1 cellular context compared by ENCODE assay signal in the genomic region with DNA sequence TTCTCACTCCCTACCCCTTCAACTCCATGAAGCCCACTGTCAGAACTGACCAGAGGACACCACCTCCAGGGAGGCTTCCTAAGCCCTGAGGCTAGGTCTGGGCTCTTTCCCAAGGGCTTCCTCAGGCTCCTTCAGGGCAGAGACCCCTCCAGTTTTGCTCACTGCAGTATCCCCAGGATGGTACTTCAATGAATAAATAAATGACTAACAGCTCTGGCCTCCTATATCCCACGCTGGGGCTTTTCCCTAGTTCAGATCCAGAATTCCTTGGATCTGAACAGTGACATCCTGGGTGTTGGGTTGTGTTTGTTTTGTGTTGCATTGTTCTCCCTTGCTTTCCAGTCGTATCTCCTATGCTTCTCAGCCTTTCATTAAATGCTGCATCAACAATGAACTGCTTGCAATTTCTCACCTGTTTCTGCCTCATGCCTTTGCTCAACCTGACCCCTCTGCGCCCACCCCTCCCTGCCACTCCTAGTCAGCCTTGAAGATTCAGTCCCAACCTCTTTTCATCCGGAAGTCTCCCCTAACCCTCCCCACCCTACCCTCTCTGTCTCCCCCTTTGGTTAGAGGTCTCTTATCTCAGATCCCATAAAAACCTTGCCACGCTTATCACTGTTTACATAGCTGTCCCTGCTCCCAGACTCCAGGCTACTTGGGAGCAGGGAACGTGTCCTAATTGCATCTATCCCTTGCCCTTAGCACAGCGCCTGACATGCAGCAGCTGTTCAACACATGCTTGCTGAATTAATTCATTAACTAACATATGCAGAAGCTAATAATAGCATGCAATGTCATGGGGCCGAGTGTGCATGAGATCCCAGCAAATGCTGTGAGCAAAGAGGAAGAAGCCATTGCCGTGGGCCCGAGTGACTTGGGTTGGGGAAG.
TF ChIP-seq lines count a peak whose summit lies in the region.

No MANE protein-coding gene starts in this region.

TF ChIP-seq in HEK293, 187 proteins besides CTCF, POLR2A, EP300 and RAD21 (continued from another document and continues in another):
- TF ChIP-seq AEBP2 (tag by site-specific recombination; IDR thresholded peaks at IDR 0.05; ENCODE audit: borderline replicate concordance): no peak
- TF ChIP-seq, protein P1, sequence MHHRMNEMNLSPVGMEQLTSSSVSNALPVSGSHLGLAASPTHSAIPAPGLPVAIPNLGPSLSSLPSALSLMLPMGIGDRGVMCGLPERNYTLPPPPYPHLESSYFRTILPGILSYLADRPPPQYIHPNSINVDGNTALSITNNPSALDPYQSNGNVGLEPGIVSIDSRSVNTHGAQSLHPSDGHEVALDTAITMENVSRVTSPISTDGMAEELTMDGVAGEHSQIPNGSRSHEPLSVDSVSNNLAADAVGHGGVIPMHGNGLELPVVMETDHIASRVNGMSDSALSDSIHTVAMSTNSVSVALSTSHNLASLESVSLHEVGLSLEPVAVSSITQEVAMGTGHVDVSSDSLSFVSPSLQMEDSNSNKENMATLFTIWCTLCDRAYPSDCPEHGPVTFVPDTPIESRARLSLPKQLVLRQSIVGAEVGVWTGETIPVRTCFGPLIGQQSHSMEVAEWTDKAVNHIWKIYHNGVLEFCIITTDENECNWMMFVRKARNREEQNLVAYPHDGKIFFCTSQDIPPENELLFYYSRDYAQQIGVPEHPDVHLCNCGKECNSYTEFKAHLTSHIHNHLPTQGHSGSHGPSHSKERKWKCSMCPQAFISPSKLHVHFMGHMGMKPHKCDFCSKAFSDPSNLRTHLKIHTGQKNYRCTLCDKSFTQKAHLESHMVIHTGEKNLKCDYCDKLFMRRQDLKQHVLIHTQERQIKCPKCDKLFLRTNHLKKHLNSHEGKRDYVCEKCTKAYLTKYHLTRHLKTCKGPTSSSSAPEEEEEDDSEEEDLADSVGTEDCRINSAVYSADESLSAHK (tag by site-specific recombination; IDR thresholded peaks at IDR 0.05): peak; percentile 49; the same call in 1 of the 2 replicates
- TF ChIP-seq ZNF654 (tag by site-specific recombination; IDR thresholded peaks at IDR 0.05; ENCODE audit: low read depth): no peak
- TF ChIP-seq BCL11A (tag by site-specific recombination; IDR thresholded peaks at IDR 0.05; ENCODE audit: low read depth): no peak
- TF ChIP-seq ZNF629 (tag by site-specific recombination; IDR thresholded peaks at IDR 0.05): peak; percentile 24; the same call in 1 of the 2 replicates
- TF ChIP-seq SCRT2 (tag by site-specific recombination; IDR thresholded peaks at IDR 0.05): no peak
- TF ChIP-seq HOXA7 (CRISPR knock-in tag; IDR thresholded peaks at IDR 0.05; ENCODE audit: borderline replicate concordance): no peak
- TF ChIP-seq ZNF16 (tag by site-specific recombination; IDR thresholded peaks at IDR 0.05; ENCODE audit: low read depth): no peak
- no peak for TF ChIP-seq ZNF311 (tag by site-specific recombination; IDR thresholded peaks at IDR 0.05; ENCODE audit: borderline replicate concordance)
- no peak for TF ChIP-seq ZNF10 (tag by site-specific recombination; IDR thresholded peaks at IDR 0.05)
- no peak for TF ChIP-seq KLF10 (tag by site-specific recombination; IDR thresholded peaks at IDR 0.05)
- no peak for TF ChIP-seq KLF8 (tag by site-specific recombination; IDR thresholded peaks at IDR 0.05)
- TF ChIP-seq ZBTB21 (tag by site-specific recombination; IDR thresholded peaks at IDR 0.05): peak; percentile 67
- TF ChIP-seq ZNF514 (tag by site-specific recombination; IDR thresholded peaks at IDR 0.05): no peak
- TF ChIP-seq REPIN1 (tag by site-specific recombination; IDR thresholded peaks at IDR 0.05; ENCODE audit: low read depth): no peak
- TF ChIP-seq ZBTB20 (tag by site-specific recombination; IDR thresholded peaks at IDR 0.05): peak; percentile 29; the same call in 1 of the 2 replicates
- TF ChIP-seq, protein P2, sequence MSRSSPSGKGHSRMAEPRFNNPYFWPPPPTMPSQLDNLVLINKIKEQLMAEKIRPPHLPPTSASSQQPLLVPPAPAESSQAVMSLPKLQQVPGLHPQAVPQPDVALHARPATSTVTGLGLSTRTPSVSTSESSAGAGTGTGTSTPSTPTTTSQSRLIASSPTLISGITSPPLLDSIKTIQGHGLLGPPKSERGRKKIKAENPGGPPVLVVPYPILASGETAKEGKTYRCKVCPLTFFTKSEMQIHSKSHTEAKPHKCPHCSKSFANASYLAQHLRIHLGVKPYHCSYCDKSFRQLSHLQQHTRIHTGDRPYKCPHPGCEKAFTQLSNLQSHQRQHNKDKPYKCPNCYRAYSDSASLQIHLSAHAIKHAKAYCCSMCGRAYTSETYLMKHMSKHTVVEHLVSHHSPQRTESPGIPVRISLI (tag by site-specific recombination; IDR thresholded peaks at IDR 0.05): no peak
- no peak for TF ChIP-seq ZNF561 (tag by site-specific recombination; IDR thresholded peaks at IDR 0.05; ENCODE audit: borderline replicate concordance)
- no peak for TF ChIP-seq ZNF449 (tag by site-specific recombination; IDR thresholded peaks at IDR 0.05)
- TF ChIP-seq, protein P3, sequence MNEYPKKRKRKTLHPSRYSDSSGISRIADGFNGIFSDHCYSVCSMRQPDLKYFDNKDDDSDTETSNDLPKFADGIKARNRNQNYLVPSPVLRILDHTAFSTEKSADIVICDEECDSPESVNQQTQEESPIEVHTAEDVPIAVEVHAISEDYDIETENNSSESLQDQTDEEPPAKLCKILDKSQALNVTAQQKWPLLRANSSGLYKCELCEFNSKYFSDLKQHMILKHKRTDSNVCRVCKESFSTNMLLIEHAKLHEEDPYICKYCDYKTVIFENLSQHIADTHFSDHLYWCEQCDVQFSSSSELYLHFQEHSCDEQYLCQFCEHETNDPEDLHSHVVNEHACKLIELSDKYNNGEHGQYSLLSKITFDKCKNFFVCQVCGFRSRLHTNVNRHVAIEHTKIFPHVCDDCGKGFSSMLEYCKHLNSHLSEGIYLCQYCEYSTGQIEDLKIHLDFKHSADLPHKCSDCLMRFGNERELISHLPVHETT (tag by site-specific recombination; IDR thresholded peaks at IDR 0.05): no peak
- no peak for TF ChIP-seq ZNF211 (tag by site-specific recombination; IDR thresholded peaks at IDR 0.05; ENCODE audit: low read depth)
- TF ChIP-seq ZEB2 (tag by site-specific recombination; IDR thresholded peaks at IDR 0.05): no peak; the same call in 1 of the 2 replicates
- TF ChIP-seq BCL11B (tag by site-specific recombination; IDR thresholded peaks at IDR 0.05; ENCODE audit: low read depth): no peak
- no peak for TF ChIP-seq ZBTB26 (tag by site-specific recombination; optimal IDR thresholded peaks at IDR 0.05)
- TF ChIP-seq ZNF19 (tag by site-specific recombination; IDR thresholded peaks at IDR 0.05; ENCODE audit: low read depth): no peak
- no peak for TF ChIP-seq ZNF114 (tag by site-specific recombination; IDR thresholded peaks at IDR 0.05)
- TF ChIP-seq KLF1 (tag by site-specific recombination; IDR thresholded peaks at IDR 0.05): peak; percentile 26; the same call in 1 of the 2 replicates
- no peak for TF ChIP-seq ZNF521 (tag by site-specific recombination; IDR thresholded peaks at IDR 0.05)
- peak; percentile 95 for TF ChIP-seq OSR2 (tag by site-specific recombination; IDR thresholded peaks at IDR 0.05)
- no peak for TF ChIP-seq ZNF645 (tag by site-specific recombination; IDR thresholded peaks at IDR 0.05)
- no peak for TF ChIP-seq ZNF155 (tag by site-specific recombination; IDR thresholded peaks at IDR 0.05)
- TF ChIP-seq ZNF792 (tag by site-specific recombination; IDR thresholded peaks at IDR 0.05): no peak
- no peak for TF ChIP-seq ZNF48 (tag by site-specific recombination; IDR thresholded peaks at IDR 0.05)
- peak; percentile 70; the same call in 1 of the 2 replicates for TF ChIP-seq TRIM28 (IDR thresholded peaks at IDR 0.05; ENCODE audit: borderline replicate concordance, low read length)
- TF ChIP-seq ZNF76 (tag by site-specific recombination; IDR thresholded peaks at IDR 0.05; ENCODE audit: borderline replicate concordance, low read depth): no peak
- no peak for TF ChIP-seq ZNF558 (tag by site-specific recombination; IDR thresholded peaks at IDR 0.05)
- no peak for TF ChIP-seq ZFP41 (tag by site-specific recombination; IDR thresholded peaks at IDR 0.05; ENCODE audit: borderline replicate concordance)
- no peak for TF ChIP-seq GFI1B (tag by site-specific recombination; IDR thresholded peaks at IDR 0.05)
- TF ChIP-seq, protein P4, sequence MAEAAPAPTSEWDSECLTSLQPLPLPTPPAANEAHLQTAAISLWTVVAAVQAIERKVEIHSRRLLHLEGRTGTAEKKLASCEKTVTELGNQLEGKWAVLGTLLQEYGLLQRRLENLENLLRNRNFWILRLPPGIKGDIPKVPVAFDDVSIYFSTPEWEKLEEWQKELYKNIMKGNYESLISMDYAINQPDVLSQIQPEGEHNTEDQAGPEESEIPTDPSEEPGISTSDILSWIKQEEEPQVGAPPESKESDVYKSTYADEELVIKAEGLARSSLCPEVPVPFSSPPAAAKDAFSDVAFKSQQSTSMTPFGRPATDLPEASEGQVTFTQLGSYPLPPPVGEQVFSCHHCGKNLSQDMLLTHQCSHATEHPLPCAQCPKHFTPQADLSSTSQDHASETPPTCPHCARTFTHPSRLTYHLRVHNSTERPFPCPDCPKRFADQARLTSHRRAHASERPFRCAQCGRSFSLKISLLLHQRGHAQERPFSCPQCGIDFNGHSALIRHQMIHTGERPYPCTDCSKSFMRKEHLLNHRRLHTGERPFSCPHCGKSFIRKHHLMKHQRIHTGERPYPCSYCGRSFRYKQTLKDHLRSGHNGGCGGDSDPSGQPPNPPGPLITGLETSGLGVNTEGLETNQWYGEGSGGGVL (tag by site-specific recombination; IDR thresholded peaks at IDR 0.05): peak; percentile 98
- TF ChIP-seq, protein P5, sequence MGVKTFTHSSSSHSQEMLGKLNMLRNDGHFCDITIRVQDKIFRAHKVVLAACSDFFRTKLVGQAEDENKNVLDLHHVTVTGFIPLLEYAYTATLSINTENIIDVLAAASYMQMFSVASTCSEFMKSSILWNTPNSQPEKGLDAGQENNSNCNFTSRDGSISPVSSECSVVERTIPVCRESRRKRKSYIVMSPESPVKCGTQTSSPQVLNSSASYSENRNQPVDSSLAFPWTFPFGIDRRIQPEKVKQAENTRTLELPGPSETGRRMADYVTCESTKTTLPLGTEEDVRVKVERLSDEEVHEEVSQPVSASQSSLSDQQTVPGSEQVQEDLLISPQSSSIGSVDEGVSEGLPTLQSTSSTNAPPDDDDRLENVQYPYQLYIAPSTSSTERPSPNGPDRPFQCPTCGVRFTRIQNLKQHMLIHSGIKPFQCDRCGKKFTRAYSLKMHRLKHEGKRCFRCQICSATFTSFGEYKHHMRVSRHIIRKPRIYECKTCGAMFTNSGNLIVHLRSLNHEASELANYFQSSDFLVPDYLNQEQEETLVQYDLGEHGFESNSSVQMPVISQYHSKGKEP (tag by site-specific recombination; IDR thresholded peaks at IDR 0.05): 0 out of 2 replicates have a peak, but pooled peaks have one; percentile 27
- TF ChIP-seq GLIS1 (tag by site-specific recombination; IDR thresholded peaks at IDR 0.05): no peak; the same call in 1 of the 2 replicates
- TF ChIP-seq ZNF747 (tag by site-specific recombination; IDR thresholded peaks at IDR 0.05): no peak
- TF ChIP-seq, protein P6, sequence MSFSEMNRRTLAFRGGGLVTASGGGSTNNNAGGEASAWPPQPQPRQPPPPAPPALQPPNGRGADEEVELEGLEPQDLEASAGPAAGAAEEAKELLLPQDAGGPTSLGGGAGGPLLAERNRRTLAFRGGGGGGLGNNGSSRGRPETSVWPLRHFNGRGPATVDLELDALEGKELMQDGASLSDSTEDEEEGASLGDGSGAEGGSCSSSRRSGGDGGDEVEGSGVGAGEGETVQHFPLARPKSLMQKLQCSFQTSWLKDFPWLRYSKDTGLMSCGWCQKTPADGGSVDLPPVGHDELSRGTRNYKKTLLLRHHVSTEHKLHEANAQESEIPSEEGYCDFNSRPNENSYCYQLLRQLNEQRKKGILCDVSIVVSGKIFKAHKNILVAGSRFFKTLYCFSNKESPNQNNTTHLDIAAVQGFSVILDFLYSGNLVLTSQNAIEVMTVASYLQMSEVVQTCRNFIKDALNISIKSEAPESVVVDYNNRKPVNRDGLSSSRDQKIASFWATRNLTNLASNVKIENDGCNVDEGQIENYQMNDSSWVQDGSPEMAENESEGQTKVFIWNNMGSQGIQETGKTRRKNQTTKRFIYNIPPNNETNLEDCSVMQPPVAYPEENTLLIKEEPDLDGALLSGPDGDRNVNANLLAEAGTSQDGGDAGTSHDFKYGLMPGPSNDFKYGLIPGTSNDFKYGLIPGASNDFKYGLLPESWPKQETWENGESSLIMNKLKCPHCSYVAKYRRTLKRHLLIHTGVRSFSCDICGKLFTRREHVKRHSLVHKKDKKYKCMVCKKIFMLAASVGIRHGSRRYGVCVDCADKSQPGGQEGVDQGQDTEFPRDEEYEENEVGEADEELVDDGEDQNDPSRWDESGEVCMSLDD (tag by site-specific recombination; IDR thresholded peaks at IDR 0.05): no peak
